ENCODE assay signal across 8 cellular contexts in genomic region chr14:92039073-92039719, GRCh38. TPM values are rescaled to one million over a fixed set of nuclear protein-coding genes. Genes with fewer than 3 reads are reported as not detected.
DNase-seq lines count a peak whose midpoint lies in the region; ATAC-seq, FAIRE-seq and TF ChIP-seq lines count a peak whose summit lies in the region.

No MANE protein-coding gene starts in this region.

- H3K9me2 ChIP-seq in neural cell (ENCODE audit: insufficient read depth, low read length), result no peaks in the 10 kb centered on the region

- no peaks in the 10 kb centered on the region for H3K9me3 Mint-ChIP-seq in activated T-cell treated with anti-CD3 and anti-CD28 coated beads, Interleukin-2, amount 50 U/mL, for 4 hours

- peaks cover 43% of the 10 kb centered on the region for H3K4me1 Mint-ChIP-seq in activated T-cell treated with anti-CD3 and anti-CD28 coated beads, Interleukin-2, amount 50 U/mL, for 4 hours (ENCODE audit: low read depth)

- no peaks in the 10 kb centered on the region for H3K9me3 ChIP-seq in A549
- no peaks in the 10 kb centered on the region for H3K9me3 ChIP-seq in neural cell (ENCODE audit: low read length)

- CTCF ChIA-PET in A549 (lab: Yijun Ruan, JAX), result interaction anchor here (0.7 to 1.8 kb wide), 2 partner anchors 68 to 279 kb away, joined by 3 to 8 read pairs; partner anchors contain the start of gene ATXN3

- DNase-seq in A549 (ENCODE audit: low read depth in 1 of 2, low spot score in 1 of 2) (peak; percentile 52 to 69), GM12865 (ENCODE audit: low read depth) (peak; percentile 45), NCI-H2171 treated with DMSO at 0.1 percent for 48 hours (lab: John Stamatoyannopoulos, UW) (peak; percentile 73), fibroblast of the conjunctiva (ENCODE audit: low read depth) (peak; percentile 24), GM19240 (ENCODE audit: insufficient read length, low spot score) (no peak)
- DNase-seq in activated T-cell treated with anti-CD3 and anti-CD28 coated beads, Interleukin-2, amount 50 U/mL, for 4 hours, result no peak

- POLR2A ChIA-PET in A549 (lab: Yijun Ruan, JAX), result interaction anchor here (0.6 to 2.1 kb wide), 9 partner anchors 35 to 757 kb away, joined by 3 to 12 read pairs (median 3); partner anchors contain the start of genes ATXN3, CPSF2, LGMN and NDUFB1

- peaks cover 20% of the 10 kb centered on the region for H3K4me1 ChIP-seq in A549

- no peak for TF ChIP-seq POLR2A in A549 (IDR thresholded peaks at IDR 0.05; ENCODE audit: low read length)

- peak; percentile 67 to 76 for ATAC-seq in A549
- ATAC-seq in HG02973 (IDR thresholded peaks at IDR 0.05; ENCODE audit: unreplicated experiment), result peak; percentile 21
- ATAC-seq in activated T-cell treated with anti-CD3 and anti-CD28 coated beads, Interleukin-2, amount 50 U/mL, for 4 hours, result peak; percentile 8 to 10

- 2% methylated on average over 23 of the region's 23 CpGs for WGBS in A549 (ENCODE audit: missing lambda C conversion rate)

- peaks cover 7% of the 10 kb centered on the region for H3K36me3 Mint-ChIP-seq in activated T-cell treated with anti-CD3 and anti-CD28 coated beads, Interleukin-2, amount 50 U/mL, for 4 hours (ENCODE audit: insufficient read depth)

- H3K9ac ChIP-seq in neural cell (ENCODE audit: low read length), result peak overlapping the region; percentile 97

- H2AFZ ChIP-seq in neural cell (ENCODE audit: low read depth, low read length), result peak overlapping the region; percentile 83

- H3K4me3 ChIP-seq in A549 (peak overlapping the region; percentile 71), GM12865 (ENCODE audit: low read depth, low read length) (peak overlapping the region; percentile 72), neural cell (ENCODE audit: low read length) (peak overlapping the region; percentile 93)

- no peaks in the 10 kb centered on the region for H3K27me3 ChIP-seq in neural cell (ENCODE audit: insufficient read depth, low read depth, low read length)

- H3K27ac ChIP-seq in A549 (peak overlapping the region; percentile 90 to 97), neural cell (ENCODE audit: low read length) (peak overlapping the region; percentile 88)

- TF ChIP-seq EP300 in A549 (IDR thresholded peaks at IDR 0.05), result no peak
- TF ChIP-seq EP300 in neural cell (conservative IDR thresholded peaks at IDR 0.05; ENCODE audit: poor library complexity, severe bottlenecking), result no peak

- no peak for FAIRE-seq in A549 (lab: Jason Lieb, UNC)

- H3K79me2 ChIP-seq in neural cell (replicated peaks; ENCODE audit: insufficient read depth, low read length), result peaks cover 44% of the 10 kb centered on the region

- no peak for TF ChIP-seq RAD21 in A549 (conservative IDR thresholded peaks at IDR 0.05 in 1 of 2, IDR thresholded peaks at IDR 0.05 in 1 of 2)
- no peak for TF ChIP-seq RAD21 in neural cell (conservative IDR thresholded peaks at IDR 0.05)

- TF ChIP-seq CTCF in A549 (IDR thresholded peaks at IDR 0.05) (no peak), GM12865 (IDR thresholded peaks at IDR 0.05; ENCODE audit: insufficient read depth, low read depth, low read length, missing control alignments) (no peak), neural cell (IDR thresholded peaks at IDR 0.05; ENCODE audit: poor library complexity, severe bottlenecking) (no peak)

- H3K4me2 ChIP-seq in A549 (peak overlapping the region; percentile 83), neural cell (ENCODE audit: low read length) (peak overlapping the region; percentile 93)

- H3F3A ChIP-seq in neural cell (ENCODE audit: insufficient read depth, low read length, poor library complexity, severe bottlenecking), result peaks cover 5% of the 10 kb centered on the region

- no peaks in the 10 kb centered on the region for H3K36me3 ChIP-seq in neural cell (ENCODE audit: insufficient read depth, low read length)

- H4K20me1 ChIP-seq in neural cell (ENCODE audit: insufficient read depth), result no peaks in the 10 kb centered on the region

- H3K27me3 Mint-ChIP-seq in activated T-cell treated with anti-CD3 and anti-CD28 coated beads, Interleukin-2, amount 50 U/mL, for 4 hours (ENCODE audit: low read depth), result no peaks in the 10 kb centered on the region

- peak overlapping the region; percentile 97 for H3K4me3 Mint-ChIP-seq in activated T-cell treated with anti-CD3 and anti-CD28 coated beads, Interleukin-2, amount 50 U/mL, for 4 hours

TF ChIP-seq in A549, 52 proteins besides CTCF, POLR2A, EP300 and RAD21:
- TF ChIP-seq ZFP36 (IDR thresholded peaks at IDR 0.05; ENCODE audit: borderline replicate concordance, partially characterized antibody) (no peak), CHD2 (IDR thresholded peaks at IDR 0.05; ENCODE audit: low read length, partially characterized antibody) (no peak), RFX5 (IDR thresholded peaks at IDR 0.05) (no peak), CEBPB (IDR thresholded peaks at IDR 0.05) (no peak), PHF8 (IDR thresholded peaks at IDR 0.05; ENCODE audit: borderline replicate concordance, low read depth) (no peak), RARB (CRISPR knock-in tag; IDR thresholded peaks at IDR 0.05) (no peak)

TF ChIP-seq in neural cell, 6 proteins besides CTCF, POLR2A, EP300 and RAD21:
- TF ChIP-seq EZH2 (IDR thresholded peaks at IDR 0.05; ENCODE audit: borderline replicate concordance, insufficient read depth, low read length, poor library complexity, severe bottlenecking) (no peak), POLR2AphosphoS5 (IDR thresholded peaks at IDR 0.05) (no peak), TAF1 (IDR thresholded peaks at IDR 0.05; ENCODE audit: low read depth) (no peak), REST (IDR thresholded peaks at IDR 0.05; ENCODE audit: borderline replicate concordance) (no peak)
TF ChIP-seq in neural cell: peak in this region for 0.

RNA-seq across cellular contexts. Expression of gene TRIP11, which starts 0.7 kb away (rescaled TPM):
- polyA plus RNA-seq in A549 (2011; rRNA removed) (24.5 and 26.8 TPM in 2 replicates), A549 (2017; fragmentation: RNase III; extraction: RNeasy Plus Mini Kit Qiagen cat#74134 plus additional on column Dnase treatment) (7.8 to 8.0 TPM (median 7.9 TPM) in 3 replicates), neural cell (8.7 and 8.8 TPM in 2 replicates)
- 3.1 and 3.7 TPM in 2 replicates for polyA plus RNA-seq in A549 (2012; cell fraction: cytosol; rRNA removed)
- 1.8 and 2.8 TPM in 2 replicates for polyA plus RNA-seq in A549 (2012; cell fraction: nucleus; rRNA removed)
- 59.3 and 65.9 TPM in 2 replicates for polyA minus RNA-seq in A549 (2011; rRNA and poly(A)+ RNA removed)
- 10 to 100 TPM; 38.5 to 40.3 (median 38.9) TPM for total RNA-seq in activated T-cell treated with anti-CD3 and anti-CD28 coated beads, Interleukin-2, amount 50 U/mL, for 4 hours
- polyA minus RNA-seq in neural cell, result 39.4 and 46.7 TPM in 2 replicates

Comparison
In these comparisons a context has a peak if more than half of its experiments do, and no peak if none do; other contexts are left out.
1. ATAC-seq: peak in every context shown above with its lines; median percentile 72 in A549; 21 in HG02973; 9 in activated T-cell treated with anti-CD3 and anti-CD28 coated beads, Interleukin-2, amount 50 U/mL, for 4 hours.
2. DNase-seq: peak in A549 (2 of 2), GM12865 (single experiment), NCI-H2171 treated with DMSO at 0.1 percent for 48 hours (single experiment) and fibroblast of the conjunctiva (single experiment); none in activated T-cell treated with anti-CD3 and anti-CD28 coated beads, Interleukin-2, amount 50 U/mL, for 4 hours (single experiment) and GM19240 (single experiment).
3. Peak in every context shown above with its lines, with median percentiles within 50 percentile points of each other: H3K4me3 ChIP-seq.